ENCODE assay signal across 2 cellular contexts in the genomic region with DNA sequence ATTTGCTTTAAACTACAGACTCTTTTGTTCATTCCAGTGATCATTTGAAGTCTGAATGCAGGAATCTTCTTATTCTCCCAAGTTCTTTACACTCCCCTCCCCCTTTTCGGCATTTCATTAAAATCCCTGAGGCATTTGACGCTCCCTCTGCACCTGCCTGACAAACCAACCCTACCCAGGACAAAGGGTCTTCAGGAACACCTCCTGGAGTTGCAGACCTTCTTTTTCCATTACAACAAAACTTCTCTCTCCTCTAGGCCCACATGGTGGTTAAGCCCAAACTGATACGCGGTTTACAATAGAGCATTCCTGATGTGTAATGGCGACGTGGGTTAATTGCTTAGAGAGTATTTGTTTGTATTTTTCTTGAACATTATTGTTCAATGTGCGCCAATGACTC.
A peak's percentile ranks its signal among the peaks of the same experiment; 100 is the strongest.
TF ChIP-seq lines count a peak whose summit lies in the region.

No MANE protein-coding gene starts in this region.

TF ChIP-seq in GM23338, 12 proteins besides CTCF, POLR2A, EP300 and RAD21 (continued from another document):
- TF ChIP-seq, protein P1, sequence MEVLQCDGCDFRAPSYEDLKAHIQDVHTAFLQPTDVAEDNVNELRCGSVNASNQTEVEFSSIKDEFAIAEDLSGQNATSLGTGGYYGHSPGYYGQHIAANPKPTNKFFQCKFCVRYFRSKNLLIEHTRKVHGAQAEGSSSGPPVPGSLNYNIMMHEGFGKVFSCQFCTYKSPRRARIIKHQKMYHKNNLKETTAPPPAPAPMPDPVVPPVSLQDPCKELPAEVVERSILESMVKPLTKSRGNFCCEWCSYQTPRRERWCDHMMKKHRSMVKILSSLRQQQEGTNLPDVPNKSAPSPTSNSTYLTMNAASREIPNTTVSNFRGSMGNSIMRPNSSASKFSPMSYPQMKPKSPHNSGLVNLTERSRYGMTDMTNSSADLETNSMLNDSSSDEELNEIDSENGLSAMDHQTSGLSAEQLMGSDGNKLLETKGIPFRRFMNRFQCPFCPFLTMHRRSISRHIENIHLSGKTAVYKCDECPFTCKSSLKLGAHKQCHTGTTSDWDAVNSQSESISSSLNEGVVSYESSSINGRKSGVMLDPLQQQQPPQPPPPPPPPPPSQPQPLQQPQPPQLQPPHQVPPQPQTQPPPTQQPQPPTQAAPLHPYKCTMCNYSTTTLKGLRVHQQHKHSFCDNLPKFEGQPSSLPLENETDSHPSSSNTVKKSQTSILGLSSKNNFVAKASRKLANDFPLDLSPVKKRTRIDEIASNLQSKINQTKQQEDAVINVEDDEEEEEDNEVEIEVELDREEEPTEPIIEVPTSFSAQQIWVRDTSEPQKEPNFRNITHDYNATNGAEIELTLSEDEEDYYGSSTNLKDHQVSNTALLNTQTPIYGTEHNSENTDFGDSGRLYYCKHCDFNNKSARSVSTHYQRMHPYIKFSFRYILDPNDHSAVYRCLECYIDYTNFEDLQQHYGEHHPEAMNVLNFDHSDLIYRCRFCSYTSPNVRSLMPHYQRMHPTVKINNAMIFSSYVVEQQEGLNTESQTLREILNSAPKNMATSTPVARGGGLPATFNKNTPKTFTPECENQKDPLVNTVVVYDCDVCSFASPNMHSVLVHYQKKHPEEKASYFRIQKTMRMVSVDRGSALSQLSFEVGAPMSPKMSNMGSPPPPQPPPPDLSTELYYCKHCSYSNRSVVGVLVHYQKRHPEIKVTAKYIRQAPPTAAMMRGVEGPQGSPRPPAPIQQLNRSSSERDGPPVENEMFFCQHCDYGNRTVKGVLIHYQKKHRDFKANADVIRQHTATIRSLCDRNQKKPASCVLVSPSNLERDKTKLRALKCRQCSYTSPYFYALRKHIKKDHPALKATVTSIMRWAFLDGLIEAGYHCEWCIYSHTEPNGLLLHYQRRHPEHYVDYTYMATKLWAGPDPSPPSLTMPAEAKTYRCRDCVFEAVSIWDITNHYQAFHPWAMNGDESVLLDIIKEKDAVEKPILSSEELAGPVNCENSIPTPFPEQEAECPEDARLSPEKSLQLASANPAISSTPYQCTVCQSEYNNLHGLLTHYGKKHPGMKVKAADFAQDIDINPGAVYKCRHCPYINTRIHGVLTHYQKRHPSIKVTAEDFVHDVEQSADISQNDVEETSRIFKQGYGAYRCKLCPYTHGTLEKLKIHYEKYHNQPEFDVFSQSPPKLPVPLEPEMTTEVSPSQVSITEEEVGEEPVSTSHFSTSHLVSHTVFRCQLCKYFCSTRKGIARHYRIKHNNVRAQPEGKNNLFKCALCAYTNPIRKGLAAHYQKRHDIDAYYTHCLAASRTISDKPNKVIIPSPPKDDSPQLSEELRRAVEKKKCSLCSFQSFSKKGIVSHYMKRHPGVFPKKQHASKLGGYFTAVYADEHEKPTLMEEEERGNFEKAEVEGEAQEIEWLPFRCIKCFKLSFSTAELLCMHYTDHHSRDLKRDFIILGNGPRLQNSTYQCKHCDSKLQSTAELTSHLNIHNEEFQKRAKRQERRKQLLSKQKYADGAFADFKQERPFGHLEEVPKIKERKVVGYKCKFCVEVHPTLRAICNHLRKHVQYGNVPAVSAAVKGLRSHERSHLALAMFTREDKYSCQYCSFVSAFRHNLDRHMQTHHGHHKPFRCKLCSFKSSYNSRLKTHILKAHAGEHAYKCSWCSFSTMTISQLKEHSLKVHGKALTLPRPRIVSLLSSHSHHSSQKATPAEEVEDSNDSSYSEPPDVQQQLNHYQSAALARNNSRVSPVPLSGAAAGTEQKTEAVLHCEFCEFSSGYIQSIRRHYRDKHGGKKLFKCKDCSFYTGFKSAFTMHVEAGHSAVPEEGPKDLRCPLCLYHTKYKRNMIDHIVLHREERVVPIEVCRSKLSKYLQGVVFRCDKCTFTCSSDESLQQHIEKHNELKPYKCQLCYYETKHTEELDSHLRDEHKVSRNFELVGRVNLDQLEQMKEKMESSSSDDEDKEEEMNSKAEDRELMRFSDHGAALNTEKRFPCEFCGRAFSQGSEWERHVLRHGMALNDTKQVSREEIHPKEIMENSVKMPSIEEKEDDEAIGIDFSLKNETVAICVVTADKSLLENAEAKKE (CRISPR knock-in tag; IDR thresholded peaks at IDR 0.05), result peak; percentile 94

TF ChIP-seq in endothelial cell of umbilical vein, 7 proteins besides CTCF, POLR2A, EP300 and RAD21:
- TF ChIP-seq GATA2 (IDR thresholded peaks at IDR 0.05; ENCODE audit: insufficient read depth, insufficient read length, low read depth, low read length) (no peak), MYC (IDR thresholded peaks at IDR 0.05; ENCODE audit: low read depth, low read length) (no peak), POLR2AphosphoS5 (IDR thresholded peaks at IDR 0.05; ENCODE audit: insufficient read depth, low read depth, low read length) (no peak), EZH2 (IDR thresholded peaks at IDR 0.05; ENCODE audit: borderline replicate concordance, low read depth, low read length, severe bottlenecking) (no peak), FOS (IDR thresholded peaks at IDR 0.05; ENCODE audit: borderline replicate concordance, insufficient read depth, low read length) (no peak), JUN (IDR thresholded peaks at IDR 0.05; ENCODE audit: borderline replicate concordance, insufficient read depth, insufficient read length, low read depth) (no peak)
- TF ChIP-seq, protein P2, sequence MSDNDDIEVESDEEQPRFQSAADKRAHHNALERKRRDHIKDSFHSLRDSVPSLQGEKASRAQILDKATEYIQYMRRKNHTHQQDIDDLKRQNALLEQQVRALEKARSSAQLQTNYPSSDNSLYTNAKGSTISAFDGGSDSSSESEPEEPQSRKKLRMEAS (IDR thresholded peaks at IDR 0.05; ENCODE audit: insufficient read depth, insufficient read length), result no peak
